ENCODE assay signal across 25 cellular contexts in genomic region chr10:111656066-111656465, GRCh38.
"Had no signal": no experiment of that assay in that cellular context is flagged by ENCODE, and none has a peak within 500 bp of the region (broad histone marks: within the 10 kb centered on the region; RNA-seq: fewer than 3 reads in every experiment).

No MANE protein-coding gene starts in this region.

- ATAC-seq: K562 had no signal

- H3K9me3 ChIP-seq: SJSA1 had no signal

- H3K27ac ChIP-seq: HL-60, KMS-11, SJSA1, SK-N-MC had no signal

- FAIRE-seq: HTR-8/SVneo, K562, RCC 7860 had no signal

- H3K4me3 ChIP-seq: K562, SJSA1, SK-N-MC had no signal

- H3K36me3 ChIP-seq: SJSA1 had no signal

- H3K4me1 ChIP-seq: SJSA1 had no signal

- DNase-seq: Kasumi-1, NCI-H1092, NCI-H1105 treated with DMSO at 0.1 percent for 48 hours, NCI-H1417 treated with DMSO at 0.1 percent for 48 hours, NCI-H146, NCI-H187, NCI-H2029, NCI-H2081 treated with DMSO at 0.1 percent for 48 hours, NCI-H2171, NCI-H226, NCI-H446, NCI-H510A, NCI-H524 treated with DMSO at 0.1 percent for 48 hours, NCI-H69, NCI-H774, Right ventricle myocardium superior, RPMI8226, SIG-M5 had no signal

- H3K27me3 ChIP-seq: SJSA1 had no signal
